Comparison of ENCODE assay signal across 18 cellular contexts in the genomic region with DNA sequence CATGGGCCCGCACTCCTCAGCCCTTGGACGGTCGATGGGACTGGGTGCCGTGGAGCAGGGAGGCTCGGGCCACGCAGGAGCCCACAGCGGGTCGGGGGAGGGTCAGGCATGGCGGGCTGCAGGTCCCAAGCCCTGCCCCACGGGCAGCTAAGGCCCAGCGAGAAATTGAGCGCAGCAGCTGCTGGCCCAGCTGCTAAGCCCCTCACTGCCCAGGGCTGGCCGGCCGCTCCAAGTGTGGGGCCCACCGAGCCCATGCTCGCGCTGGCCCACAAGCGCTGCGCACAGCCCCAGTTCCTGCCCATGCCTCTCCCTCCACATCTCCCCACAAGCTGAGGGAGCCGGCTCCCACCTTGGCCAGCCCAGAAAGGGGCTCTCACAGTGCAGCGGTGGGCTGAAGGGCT.
DNase-seq lines count a peak whose midpoint lies in the region; ATAC-seq and TF ChIP-seq lines count a peak whose summit lies in the region.
"Had no signal": no experiment of that assay in that cellular context is flagged by ENCODE, and none has a peak within 500 bp of the region (broad histone marks: within the 10 kb centered on the region; RNA-seq: fewer than 3 reads in every experiment).

No MANE protein-coding gene starts in this region.

- H3K4me1 ChIP-seq in BLaER1 = peaks cover 23% of the 10 kb centered on the region
- no peaks in the 10 kb centered on the region for H3K4me1 ChIP-seq in lower lobe of right lung
- no peaks in the 10 kb centered on the region for H3K4me1 ChIP-seq in spleen
- H3K4me1 ChIP-seq: HAP-1 had no signal

- H3K9ac ChIP-seq in BLaER1 = no peak overlapping the region

- peaks cover 24% of the 10 kb centered on the region for H3K9me3 ChIP-seq in BLaER1
- H3K9me3 ChIP-seq in lower lobe of right lung = no peaks in the 10 kb centered on the region
- peaks cover 0 to 22% (median 13%) of the 10 kb centered on the region in 8 donors for H3K9me3 ChIP-seq in spleen
- H3K9me3 ChIP-seq: HAP-1 had no signal

- no peak for TF ChIP-seq POLR2A in spleen (IDR thresholded peaks at IDR 0.05)

- H3K36me3 ChIP-seq in BLaER1 (no peaks in the 10 kb centered on the region), lower lobe of right lung (no peaks in the 10 kb centered on the region), spleen (no peaks in the 10 kb centered on the region)
- H3K36me3 ChIP-seq: HAP-1 had no signal

- H3K4me3 ChIP-seq in BLaER1 (no peak overlapping the region), lower lobe of right lung (no peak overlapping the region), spleen (no peak overlapping the region)
- H3K4me3 ChIP-seq: HAP-1 had no signal

- H3K27ac ChIP-seq in BLaER1 (no peak overlapping the region), lower lobe of right lung (no peak overlapping the region), spleen (no peak overlapping the region), caudate nucleus (ENCODE audit: low read depth, low read length) (no peak overlapping the region)
- H3K27ac ChIP-seq: 22Rv1 had no signal

- peak; percentile 8 for DNase-seq in activated gamma-delta T cell (lab: John Stamatoyannopoulos, UW)
- DNase-seq in activated gamma-delta T cell treated with Interleukin-2 at 50 U/mL for 16 hours = no peak
- DNase-seq in lower lobe of right lung = peak; percentile 26
- peak; percentile 72 for DNase-seq in spleen
- no peak for DNase-seq in caudate nucleus (lab: John Stamatoyannopoulos, UW)
- DNase-seq: C1 segment of cervical spinal cord; Calu3; CD4-positive, alpha-beta memory T cell; COR-L47; DMS53; DMS79 treated with DMSO at 0.1 percent for 48 hours; GF-D8; GOT3; HFFc6 had no signal

- H3K27me3 ChIP-seq in BLaER1 (no peaks in the 10 kb centered on the region), lower lobe of right lung (ENCODE audit: low read depth) (no peaks in the 10 kb centered on the region), spleen (replicated peaks in 1 of 7) (no peaks in the 10 kb centered on the region)

- H4K20me1 ChIP-seq in BLaER1 = no peaks in the 10 kb centered on the region

- WGBS in spleen, 5 donors = 79 to 97% (median 92%) methylated on average over 10 to 21 of the region's 21 CpGs

- intact Hi-C loops in lower lobe of right lung (cut with DNase I) (no loop called here), spleen (cut with DNase I; ENCODE audit: low total_unique reads) (no loop called here)

- ATAC-seq in lower lobe of right lung (peak in 1 of 2 donors; percentile 46), GM18502 (IDR thresholded peaks at IDR 0.05; ENCODE audit: poor library complexity, unreplicated experiment) (no peak)

- peak overlapping the region; percentile 50 for H3K4me2 ChIP-seq in BLaER1

- TF ChIP-seq CTCF in lower lobe of right lung (IDR thresholded peaks at IDR 0.05) (no peak), spleen (IDR thresholded peaks at IDR 0.05 in 8 of 11, conservative IDR thresholded peaks at IDR 0.05 in 3 of 11) (no peak)

Comparison
In these comparisons a context has a peak if more than half of its experiments do, and no peak if none do; other contexts are left out.
1. DNase-seq: peak in activated gamma-delta T cell (single experiment), lower lobe of right lung (single experiment) and spleen (single experiment); none in activated gamma-delta T cell treated with Interleukin-2 at 50 U/mL for 16 hours (single experiment) and caudate nucleus (0 of 61).